8 cellular contexts compared by ENCODE assay signal in genomic region chr11:1827095-1827797, GRCh38. TPM values are rescaled to one million over a fixed set of nuclear protein-coding genes. Genes with fewer than 3 reads are reported as not detected.
DNase-seq lines count a peak whose midpoint lies in the region; ATAC-seq, FAIRE-seq and TF ChIP-seq lines count a peak whose summit lies in the region.

No MANE protein-coding gene starts in this region.

- H3K4me3 ChIP-seq in pancreas, result no peak overlapping the region

- H3K27me3 Mint-ChIP-seq in stimulated activated naive B cell treated with anti-CD40 and anti-IgM and Interleukin-4, amounts not matched to agents 10 μg/mL and 1 μg/mL and 100 μg/mL, for 72 hours, result peaks cover 29 to 62% of the 10 kb centered on the region in 2 donors

- no peak overlapping the region for H3K27ac Mint-ChIP-seq in stimulated activated naive B cell treated with anti-CD40 and anti-IgM and Interleukin-4, amounts not matched to agents 10 μg/mL and 1 μg/mL and 100 μg/mL, for 72 hours

- H3K36me3 Mint-ChIP-seq in stimulated activated naive B cell treated with anti-CD40 and anti-IgM and Interleukin-4, amounts not matched to agents 10 μg/mL and 1 μg/mL and 100 μg/mL, for 72 hours, result no peaks in the 10 kb centered on the region

- H3K36me3 ChIP-seq in pancreas, result no peaks in the 10 kb centered on the region

- H3K9me3 Mint-ChIP-seq in stimulated activated naive B cell treated with anti-CD40 and anti-IgM and Interleukin-4, amounts not matched to agents 10 μg/mL and 1 μg/mL and 100 μg/mL, for 72 hours, result no peaks in the 10 kb centered on the region

- H3K4me1 Mint-ChIP-seq in stimulated activated naive B cell treated with anti-CD40 and anti-IgM and Interleukin-4, amounts not matched to agents 10 μg/mL and 1 μg/mL and 100 μg/mL, for 72 hours, result peaks cover 2 to 5% of the 10 kb centered on the region in 2 donors

- no peak for TF ChIP-seq CTCF in pancreas (IDR thresholded peaks at IDR 0.05)

- 28 to 35% methylated on average over 26 of the region's 26 CpGs for WGBS in pancreas, 2 donors

- no peaks in the 10 kb centered on the region for H3K27me3 ChIP-seq in pancreas

- FAIRE-seq in pancreas (lab: Jason Lieb, UNC), result no peak

- H3K4me1 ChIP-seq in pancreas, result peaks cover 31 to 39% (median 36%) of the 10 kb centered on the region in 3 donors

- intact Hi-C loops in pancreas (cut with DNase I), result no loop called here

- no peaks in the 10 kb centered on the region for H3K9me3 ChIP-seq in pancreas

- H3K4me3 Mint-ChIP-seq in stimulated activated naive B cell treated with anti-CD40 and anti-IgM and Interleukin-4, amounts not matched to agents 10 μg/mL and 1 μg/mL and 100 μg/mL, for 72 hours, result no peak overlapping the region

- ATAC-seq in pancreas, result peak; percentile 38 to 67 (median 58)
- no peak for ATAC-seq in stimulated activated naive B cell treated with anti-CD40 and anti-IgM and Interleukin-4, amounts not matched to agents 10 μg/mL and 1 μg/mL and 100 μg/mL, for 72 hours (replicated peaks)
- ATAC-seq in HG03439 (IDR thresholded peaks at IDR 0.05; ENCODE audit: unreplicated experiment), result no peak

- DNase-seq in DMS153 treated with DMSO at 0.1 percent for 48 hours (lab: John Stamatoyannopoulos, UW; ENCODE audit: unreplicated experiment), result peak; percentile 55
- peak; percentile 61 for DNase-seq in NCI-H526 treated with DMSO at 0.1 percent for 48 hours (lab: John Stamatoyannopoulos, UW)
- no peak for DNase-seq in epithelial cell of prostate (ENCODE audit: low read depth, low spot score)
- peak; percentile 75 to 90 (median 82) for DNase-seq in pancreas
- DNase-seq in stimulated activated naive B cell treated with anti-CD40 and anti-IgM and Interleukin-4, amounts not matched to agents 10 μg/mL and 1 μg/mL and 100 μg/mL, for 72 hours, result no peak
- no peak for DNase-seq in activated gamma-delta T cell (lab: John Stamatoyannopoulos, UW)
- no peak for DNase-seq in activated CD4-positive, alpha-beta T cell treated with anti-CD3 and anti-CD28 coated beads for 48 hours

- peak overlapping the region; percentile 30 for H3K27ac ChIP-seq in epithelial cell of prostate
- peak overlapping the region; percentile 68 to 78 (median 74) for H3K27ac ChIP-seq in pancreas

RNA-seq across cellular contexts. Expression of gene SYT8, which starts 7.5 kb away (rescaled TPM):
- 10 to 100 TPM in 3 of 6 donors, 1 to 10 TPM in 3; 3.6 to 34.2 (median 12.2) TPM for total RNA-seq in pancreas
- 10 to 100 TPM; 43.7 to 64.8 TPM for polyA plus RNA-seq in pancreas

RNA-seq across cellular contexts. Expression of gene TNNI2, which starts 11.5 kb away (rescaled TPM):
- 1 to 10 TPM in 5 of 6 donors, not detected in 1; 2.5 to 8.7 (median 6.2) TPM for total RNA-seq in pancreas
- polyA plus RNA-seq in pancreas, result 10 to 100 TPM; 28.9 to 57.4 TPM

RNA-seq across cellular contexts. Expression of gene LSP1, which starts 25.6 kb away (rescaled TPM):
- 10 to 100 TPM in 3 of 6 donors, 1 to 10 TPM in 3; 2.4 to 26.8 (median 8.4) TPM for total RNA-seq in pancreas
- 10 to 100 TPM in 1 of 2 donors, 1 to 10 TPM in 1; 8.6 to 20.6 TPM for polyA plus RNA-seq in pancreas

Comparison
In these comparisons a context has a peak if more than half of its experiments do, and no peak if none do; other contexts are left out.
1. DNase-seq: peak in DMS153 treated with DMSO at 0.1 percent for 48 hours (single experiment), NCI-H526 treated with DMSO at 0.1 percent for 48 hours (single experiment) and pancreas (6 of 6); none in epithelial cell of prostate (single experiment), stimulated activated naive B cell treated with anti-CD40 and anti-IgM and Interleukin-4, amounts not matched to agents 10 μg/mL and 1 μg/mL and 100 μg/mL, for 72 hours (single experiment), activated gamma-delta T cell (single experiment) and activated CD4-positive, alpha-beta T cell treated with anti-CD3 and anti-CD28 coated beads for 48 hours (single experiment).
2. ATAC-seq: peak in pancreas (4 of 4); none in stimulated activated naive B cell treated with anti-CD40 and anti-IgM and Interleukin-4, amounts not matched to agents 10 μg/mL and 1 μg/mL and 100 μg/mL, for 72 hours (0 of 2) and HG03439 (single experiment).